Comparison of ENCODE assay signal across 9 cellular contexts in the genomic region with DNA sequence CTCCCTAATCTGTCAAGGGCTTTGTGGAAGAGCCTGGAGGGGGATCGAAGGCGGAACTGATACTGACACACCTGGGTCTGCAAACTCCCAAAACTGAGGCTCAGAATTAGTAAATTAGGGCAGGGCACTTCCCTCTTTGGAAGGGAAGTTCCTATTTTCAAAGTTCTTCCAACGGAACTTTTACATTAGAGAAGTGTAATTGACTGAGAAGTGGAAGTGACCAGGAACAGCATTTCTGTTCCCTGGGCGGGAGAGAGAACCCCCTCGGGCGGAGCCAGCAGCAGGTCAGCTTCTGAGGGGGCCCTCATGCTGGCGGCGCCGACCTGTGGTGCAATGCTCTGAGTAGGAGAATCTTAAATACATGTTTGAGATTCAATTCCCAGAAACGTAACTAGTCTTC. TPM values are rescaled to one million over a fixed set of nuclear protein-coding genes. Genes with fewer than 3 reads are reported as not detected.
DNase-seq lines count a peak whose midpoint lies in the region; ATAC-seq and TF ChIP-seq lines count a peak whose summit lies in the region.
"Had no signal": no experiment of that assay in that cellular context is flagged by ENCODE, and none has a peak within 500 bp of the region (broad histone marks: within the 10 kb centered on the region; RNA-seq: fewer than 3 reads in every experiment).

No MANE protein-coding gene starts in this region.

- peak overlapping the region; percentile 37 for H3K27ac Mint-ChIP-seq in activated CD4-positive, alpha-beta T cell treated with anti-CD3 and anti-CD28 coated beads for 36 hours

- H3K9me3 ChIP-seq in iPS-18c (ENCODE audit: control insufficient read depth, insufficient read depth, low read length) = no peaks in the 10 kb centered on the region
- H3K9me3 ChIP-seq in suprapubic skin = no peaks in the 10 kb centered on the region

- peak overlapping the region; percentile 0; the same call in 1 of the 2 replicates for H3K4me3 ChIP-seq in iPS-18c (ENCODE audit: insufficient read depth, low read depth, low read length)
- H3K4me3 ChIP-seq in suprapubic skin = peak overlapping the region; percentile 94

- CTCF ChIA-PET in activated CD4-positive, alpha-beta T cell treated with anti-CD3 and anti-CD28 coated beads for 36 hours (lab: Charles Lee) = interaction anchor here (0.6 to 3.9 kb wide), 23 partner anchors 9 to 296 kb away, joined by 3 to 30 read pairs (median 4); partner anchors contain the start of gene DPAGT1

- intact Hi-C loops in activated CD4-positive, alpha-beta T cell treated with anti-CD3 and anti-CD28 coated beads for 36 hours (cut with DNase I, micrococcal nuclease) = loop anchor here (1.0 to 5.0 kb wide), 4 partner anchors 36 to 117 kb away; partner anchors contain the start of gene HINFP (in 1 of the 2)

- no peak for TF ChIP-seq POLR2A in suprapubic skin (IDR thresholded peaks at IDR 0.05)

- no peak for TF ChIP-seq EP300 in suprapubic skin (IDR thresholded peaks at IDR 0.05)

- H3K9me3 Mint-ChIP-seq in activated CD4-positive, alpha-beta T cell treated with anti-CD3 and anti-CD28 coated beads for 36 hours (ENCODE audit: low read depth) = no peaks in the 10 kb centered on the region

- H3K4me1 Mint-ChIP-seq in activated CD4-positive, alpha-beta T cell treated with anti-CD3 and anti-CD28 coated beads for 36 hours = peaks cover 27% of the 10 kb centered on the region

- no peak for DNase-seq in activated CD4-positive, alpha-beta T cell treated with anti-CD3 and anti-CD28 coated beads for 36 hours
- no peak for DNase-seq in activated CD4-positive, alpha-beta T cell treated with anti-CD3 and anti-CD28 coated beads for 1 hour
- DNase-seq in UCSD-AML1 (lab: John Stamatoyannopoulos, UW; ENCODE audit: unreplicated experiment) (peak; percentile 29), suprapubic skin (ENCODE audit: low spot score in 2 of 2) (no peak), NCI-H82 (lab: John Stamatoyannopoulos, UW) (no peak)

- H3K27ac ChIP-seq in suprapubic skin = no peak overlapping the region

- peak overlapping the region; percentile 98 for H3K4me3 Mint-ChIP-seq in activated CD4-positive, alpha-beta T cell treated with anti-CD3 and anti-CD28 coated beads for 36 hours

- ATAC-seq in activated CD4-positive, alpha-beta T cell treated with anti-CD3 and anti-CD28 coated beads for 36 hours = no peak
- ATAC-seq in GM18519 (IDR thresholded peaks at IDR 0.05; ENCODE audit: low FRiP score, unreplicated experiment) = no peak
- no peak for ATAC-seq in GM21515 (IDR thresholded peaks at IDR 0.05; ENCODE audit: unreplicated experiment)

- H3K36me3 Mint-ChIP-seq in activated CD4-positive, alpha-beta T cell treated with anti-CD3 and anti-CD28 coated beads for 36 hours (ENCODE audit: low read depth) = peaks cover 7% of the 10 kb centered on the region

- H3K27me3 Mint-ChIP-seq in activated CD4-positive, alpha-beta T cell treated with anti-CD3 and anti-CD28 coated beads for 36 hours = no peaks in the 10 kb centered on the region

- no peaks in the 10 kb centered on the region for H3K27me3 ChIP-seq in suprapubic skin

- TF ChIP-seq CTCF in suprapubic skin (IDR thresholded peaks at IDR 0.05) = no peak

- POLR2A ChIA-PET in activated CD4-positive, alpha-beta T cell treated with anti-CD3 and anti-CD28 coated beads for 36 hours (lab: Charles Lee) = interaction anchor here (1.7 kb wide), 1 partner anchor 120 kb away, joined by 8 read pairs; the partner anchor contains the start of gene HMBS

- no peaks in the 10 kb centered on the region for H3K36me3 ChIP-seq in suprapubic skin

- peaks cover 22% of the 10 kb centered on the region for H3K4me1 ChIP-seq in suprapubic skin

- 45% methylated on average over 10 of the region's 10 CpGs for WGBS in suprapubic skin

RNA-seq across cellular contexts. Expression of gene CBL, which starts 1.1 kb away (rescaled TPM):
- total RNA-seq in activated CD4-positive, alpha-beta T cell treated with anti-CD3 and anti-CD28 coated beads for 36 hours = 10 to 100 TPM; 29.3 to 33.2 TPM
- total RNA-seq in suprapubic skin = 10 to 100 TPM; 13.2 to 17.4 (median 17.2) TPM

RNA-seq across cellular contexts. Expression of gene NHERF4, which starts 19.8 kb away (rescaled TPM):
- total RNA-seq in activated CD4-positive, alpha-beta T cell treated with anti-CD3 and anti-CD28 coated beads for 36 hours = under 1 TPM in 1 of 2 experiments, not detected in 1; 0.21 TPM
- total RNA-seq in suprapubic skin = 1 to 10 TPM in 1 of 4 donors, under 1 TPM in 2, not detected in 1; 0.68 to 1.1 (median 0.87) TPM
- total RNA-seq: bronchial epithelial cell had no signal

RNA-seq across cellular contexts. Expression of gene NLRX1, which starts 36.6 kb away (rescaled TPM):
- 10 to 100 TPM; 18.2 to 25.0 TPM for total RNA-seq in activated CD4-positive, alpha-beta T cell treated with anti-CD3 and anti-CD28 coated beads for 36 hours
- 10 to 100 TPM; 20.7 to 31.5 (median 30.4) TPM for total RNA-seq in suprapubic skin

RNA-seq across cellular contexts. Expression of gene ABCG4, which starts 56.2 kb away (rescaled TPM):
- total RNA-seq in activated CD4-positive, alpha-beta T cell treated with anti-CD3 and anti-CD28 coated beads for 36 hours = not detected
- 1 to 10 TPM in 2 of 4 donors, under 1 TPM in 2; 0.26 to 1.6 (median 0.73) TPM for total RNA-seq in suprapubic skin
